Comparison of ENCODE assay signal across 8 cellular contexts in the genomic region with DNA sequence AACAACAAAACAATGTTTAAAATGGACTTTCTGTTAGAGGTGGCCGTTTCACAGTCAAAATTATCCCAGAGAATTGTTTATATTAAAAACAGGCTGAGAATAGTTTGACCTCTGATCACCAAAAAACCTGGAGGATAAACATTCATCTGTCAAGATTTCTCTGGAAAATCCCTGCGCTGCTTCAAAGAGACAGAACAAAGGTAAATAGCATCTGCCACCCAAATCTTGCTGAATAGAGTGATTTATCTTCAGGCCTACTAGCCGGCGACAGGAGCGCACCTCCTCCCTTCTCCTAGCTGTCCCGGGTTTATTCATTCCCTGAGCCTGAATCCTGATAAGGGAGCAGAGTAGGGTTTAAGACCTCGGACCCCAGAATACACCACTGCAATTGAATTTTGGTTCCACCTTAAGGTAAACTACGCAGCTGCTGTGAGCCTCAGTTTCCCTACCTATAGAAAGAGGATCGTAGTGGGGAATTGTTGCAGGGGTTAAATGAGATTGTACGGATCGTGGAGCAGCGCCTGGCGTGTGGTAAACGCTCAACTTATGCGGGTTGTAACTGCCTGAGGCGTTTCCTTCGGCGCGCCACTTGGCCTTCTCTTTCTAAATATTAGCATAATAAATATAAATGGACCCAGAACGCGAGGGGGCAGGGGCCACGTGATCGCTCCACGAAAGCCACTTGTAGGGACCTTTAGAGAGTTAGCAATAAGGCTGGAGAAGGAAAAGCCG. TPM values are rescaled to one million over a fixed set of nuclear protein-coding genes. Genes with fewer than 3 reads are reported as not detected.
DNase-seq lines count a peak whose midpoint lies in the region; ATAC-seq, FAIRE-seq and TF ChIP-seq lines count a peak whose summit lies in the region.

No MANE protein-coding gene starts in this region.

- ATAC-seq in GM18870 (IDR thresholded peaks at IDR 0.05; ENCODE audit: unreplicated experiment), result peak; percentile 20

- no peaks in the 10 kb centered on the region for H3K36me3 ChIP-seq in BJ (ENCODE audit: control insufficient read depth, insufficient read depth, low read length)
- no peaks in the 10 kb centered on the region for H3K36me3 ChIP-seq in HUES64 (ENCODE audit: insufficient read depth, low read length)
- no peaks in the 10 kb centered on the region for H3K36me3 ChIP-seq in liver (ENCODE audit: control insufficient read depth in 4 of 4, insufficient read depth in 3 of 4, low read depth in 1 of 4, low read length in 3 of 4)

- H3K4me1 ChIP-seq in HUES64 (ENCODE audit: insufficient read depth, low read length) (peaks cover 17% of the 10 kb centered on the region), liver (ENCODE audit: control insufficient read depth in 4 of 4, insufficient read depth in 4 of 4, low read length in 3 of 4) (peaks cover 0 to 23% (median 10%) of the 10 kb centered on the region in 4 donors)

- H3K9me3 ChIP-seq in HUES64 (ENCODE audit: insufficient read depth, low read depth, low read length) (no peaks in the 10 kb centered on the region), liver (ENCODE audit: control insufficient read depth in 4 of 4, low read length in 3 of 4) (no peaks in the 10 kb centered on the region)

- H3K9ac ChIP-seq in HUES64 (ENCODE audit: low read depth, low read length), result peak overlapping the region; percentile 95
- H3K9ac ChIP-seq in liver (ENCODE audit: low read depth in 1 of 2, low read length in 2 of 2), result peak overlapping the region; percentile 63 to 79

- CTCF ChIA-PET in BJ (lab: Yijun Ruan, JAX), result interaction anchor here (1.0 to 2.4 kb wide), 2 partner anchors 169 to 175 kb away, joined by 3 to 6 read pairs; no protein-coding TSS in a partner anchor

- no peak for FAIRE-seq in RCC 7860 (lab: Jason Lieb, UNC)
- FAIRE-seq in frontal cortex (lab: Jason Lieb, UNC), result no peak

- POLR2A ChIA-PET in BJ (lab: Charles Lee), result no interaction called here

- H3K27ac ChIP-seq in HUES64 (ENCODE audit: low read depth, low read length) (peak overlapping the region; percentile 97; the same call in 1 of the 2 replicates), coronary artery (peak overlapping the region; percentile 100), liver (ENCODE audit: low read depth in 1 of 2, low read length in 2 of 2) (peak overlapping the region; percentile 96 to 98), temporal lobe (ENCODE audit: low read depth, low read length) (peak overlapping the region; percentile 77)

- 3% methylated on average over 24 of the region's 25 CpGs for WGBS in HUES64
- WGBS in liver, result 3% methylated on average over 25 of the region's 25 CpGs

- H3K4me3 ChIP-seq in BJ (ENCODE audit: low read depth, low read length) (peak overlapping the region; percentile 80), HUES64 (ENCODE audit: low read length) (peak overlapping the region; percentile 95), coronary artery (peak overlapping the region; percentile 97), liver (ENCODE audit: low read depth in 1 of 3, low read length in 3 of 3) (peak overlapping the region; percentile 82 to 96 (median 88))

- DNase-seq in BJ (ENCODE audit: low read depth) (no peak), RCC 7860 (ENCODE audit: low spot score) (peak; percentile 31), coronary artery (ENCODE audit: low spot score) (no peak), frontal cortex (ENCODE audit: low spot score in 2 of 2) (no peak)

- TF ChIP-seq CTCF in BJ (IDR thresholded peaks at IDR 0.05; ENCODE audit: insufficient read depth, low read depth, low read length) (no peak), coronary artery (IDR thresholded peaks at IDR 0.05) (no peak), liver (IDR thresholded peaks at IDR 0.05; ENCODE audit: low read depth, low read length, missing input control) (no peak)

- no peak for TF ChIP-seq RAD21 in liver (IDR thresholded peaks at IDR 0.05)

- H3K27me3 ChIP-seq in BJ (ENCODE audit: control insufficient read depth, insufficient read depth, low read length) (no peaks in the 10 kb centered on the region), HUES64 (ENCODE audit: insufficient read depth, low read length) (no peaks in the 10 kb centered on the region), liver (ENCODE audit: control insufficient read depth in 4 of 4, insufficient read depth in 4 of 4, low read length in 3 of 4) (no peaks in the 10 kb centered on the region)

TF ChIP-seq in liver, 16 proteins besides CTCF, POLR2A, EP300 and RAD21:
- TF ChIP-seq TAF1 (conservative IDR thresholded peaks at IDR 0.05) (no peak), RXRA (IDR thresholded peaks at IDR 0.05) (no peak), FOXA1 (IDR thresholded peaks at IDR 0.05) (no peak), YY1 (IDR thresholded peaks at IDR 0.05) (peak; percentile 27), JUND (IDR thresholded peaks at IDR 0.05) (no peak), SP1 (IDR thresholded peaks at IDR 0.05) (no peak), EGR1 (IDR thresholded peaks at IDR 0.05; ENCODE audit: low read depth in 2 of 2) (no peak), NR2F2 (IDR thresholded peaks at IDR 0.05) (no peak), HNF4A (conservative IDR thresholded peaks at IDR 0.05) (peak; percentile 9 to 11), GABPA (IDR thresholded peaks at IDR 0.05 in 1 of 2, conservative IDR thresholded peaks at IDR 0.05 in 1 of 2) (no peak), HNF4G (IDR thresholded peaks at IDR 0.05) (no peak), FOXA2 (IDR thresholded peaks at IDR 0.05) (no peak)
- TF ChIP-seq, protein P1, sequence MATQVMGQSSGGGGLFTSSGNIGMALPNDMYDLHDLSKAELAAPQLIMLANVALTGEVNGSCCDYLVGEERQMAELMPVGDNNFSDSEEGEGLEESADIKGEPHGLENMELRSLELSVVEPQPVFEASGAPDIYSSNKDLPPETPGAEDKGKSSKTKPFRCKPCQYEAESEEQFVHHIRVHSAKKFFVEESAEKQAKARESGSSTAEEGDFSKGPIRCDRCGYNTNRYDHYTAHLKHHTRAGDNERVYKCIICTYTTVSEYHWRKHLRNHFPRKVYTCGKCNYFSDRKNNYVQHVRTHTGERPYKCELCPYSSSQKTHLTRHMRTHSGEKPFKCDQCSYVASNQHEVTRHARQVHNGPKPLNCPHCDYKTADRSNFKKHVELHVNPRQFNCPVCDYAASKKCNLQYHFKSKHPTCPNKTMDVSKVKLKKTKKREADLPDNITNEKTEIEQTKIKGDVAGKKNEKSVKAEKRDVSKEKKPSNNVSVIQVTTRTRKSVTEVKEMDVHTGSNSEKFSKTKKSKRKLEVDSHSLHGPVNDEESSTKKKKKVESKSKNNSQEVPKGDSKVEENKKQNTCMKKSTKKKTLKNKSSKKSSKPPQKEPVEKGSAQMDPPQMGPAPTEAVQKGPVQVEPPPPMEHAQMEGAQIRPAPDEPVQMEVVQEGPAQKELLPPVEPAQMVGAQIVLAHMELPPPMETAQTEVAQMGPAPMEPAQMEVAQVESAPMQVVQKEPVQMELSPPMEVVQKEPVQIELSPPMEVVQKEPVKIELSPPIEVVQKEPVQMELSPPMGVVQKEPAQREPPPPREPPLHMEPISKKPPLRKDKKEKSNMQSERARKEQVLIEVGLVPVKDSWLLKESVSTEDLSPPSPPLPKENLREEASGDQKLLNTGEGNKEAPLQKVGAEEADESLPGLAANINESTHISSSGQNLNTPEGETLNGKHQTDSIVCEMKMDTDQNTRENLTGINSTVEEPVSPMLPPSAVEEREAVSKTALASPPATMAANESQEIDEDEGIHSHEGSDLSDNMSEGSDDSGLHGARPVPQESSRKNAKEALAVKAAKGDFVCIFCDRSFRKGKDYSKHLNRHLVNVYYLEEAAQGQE (IDR thresholded peaks at IDR 0.05), result no peak
- TF ChIP-seq, protein P2, sequence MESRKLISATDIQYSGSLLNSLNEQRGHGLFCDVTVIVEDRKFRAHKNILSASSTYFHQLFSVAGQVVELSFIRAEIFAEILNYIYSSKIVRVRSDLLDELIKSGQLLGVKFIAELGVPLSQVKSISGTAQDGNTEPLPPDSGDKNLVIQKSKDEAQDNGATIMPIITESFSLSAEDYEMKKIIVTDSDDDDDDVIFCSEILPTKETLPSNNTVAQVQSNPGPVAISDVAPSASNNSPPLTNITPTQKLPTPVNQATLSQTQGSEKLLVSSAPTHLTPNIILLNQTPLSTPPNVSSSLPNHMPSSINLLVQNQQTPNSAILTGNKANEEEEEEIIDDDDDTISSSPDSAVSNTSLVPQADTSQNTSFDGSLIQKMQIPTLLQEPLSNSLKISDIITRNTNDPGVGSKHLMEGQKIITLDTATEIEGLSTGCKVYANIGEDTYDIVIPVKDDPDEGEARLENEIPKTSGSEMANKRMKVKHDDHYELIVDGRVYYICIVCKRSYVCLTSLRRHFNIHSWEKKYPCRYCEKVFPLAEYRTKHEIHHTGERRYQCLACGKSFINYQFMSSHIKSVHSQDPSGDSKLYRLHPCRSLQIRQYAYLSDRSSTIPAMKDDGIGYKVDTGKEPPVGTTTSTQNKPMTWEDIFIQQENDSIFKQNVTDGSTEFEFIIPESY (IDR thresholded peaks at IDR 0.05), result no peak
- TF ChIP-seq, protein P3, sequence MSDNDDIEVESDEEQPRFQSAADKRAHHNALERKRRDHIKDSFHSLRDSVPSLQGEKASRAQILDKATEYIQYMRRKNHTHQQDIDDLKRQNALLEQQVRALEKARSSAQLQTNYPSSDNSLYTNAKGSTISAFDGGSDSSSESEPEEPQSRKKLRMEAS (IDR thresholded peaks at IDR 0.05), result no peak

RNA-seq across cellular contexts. Expression of a gene that starts 0.5 kb away (rescaled TPM):
- polyA plus RNA-seq in BJ (2011; rRNA removed) (16.0 and 23.2 TPM in 2 replicates), liver (10 to 100 TPM; 13.5 to 16.9 TPM)
- 13.8 and 20.3 TPM in 2 replicates for polyA minus RNA-seq in BJ (2011; rRNA and poly(A)+ RNA removed)
- 12.7 TPM for polyA plus RNA-seq in HUES64 (2013, experiment 1 of 2)
- 12.2 TPM for polyA plus RNA-seq in HUES64 (2013, experiment 2 of 2)
- total RNA-seq in liver (10 to 100 TPM; 28.3 to 30.7 TPM), temporal lobe (64.2 TPM), frontal cortex (69.7 TPM)
